In the genomic region with DNA sequence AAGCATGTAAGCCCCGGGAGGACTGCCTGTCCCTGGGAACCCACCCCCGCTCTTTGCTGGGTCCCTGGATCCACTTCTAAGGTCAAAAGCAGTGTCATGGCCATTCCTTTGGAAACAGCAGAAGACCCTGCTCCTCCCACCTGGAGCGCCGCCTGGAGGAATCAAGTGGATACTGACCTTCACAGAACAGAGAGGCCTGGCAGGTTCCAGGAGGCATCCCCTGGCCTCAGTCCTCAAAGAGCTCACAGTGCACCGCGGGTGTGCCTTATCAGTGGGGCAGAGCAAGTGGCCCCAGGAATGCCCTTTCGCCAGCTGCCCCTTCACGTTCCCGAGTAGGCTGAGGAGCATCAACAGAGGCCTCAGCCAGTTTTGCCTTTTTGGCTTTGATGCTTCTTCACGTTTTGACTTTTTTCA, we compare ENCODE assay signal across 11 cellular contexts. TPM values are rescaled to one million over a fixed set of nuclear protein-coding genes. Genes with fewer than 3 reads are reported as not detected.
A peak's percentile ranks its signal among the peaks of the same experiment; 100 is the strongest.
DNase-seq lines count a peak whose midpoint lies in the region; ATAC-seq, FAIRE-seq and TF ChIP-seq lines count a peak whose summit lies in the region.
"Had no signal": no experiment of that assay in that cellular context is flagged by ENCODE, and none has a peak within 500 bp of the region (broad histone marks: within the 10 kb centered on the region; RNA-seq: fewer than 3 reads in every experiment).

No MANE protein-coding gene starts in this region.

- no peaks in the 10 kb centered on the region for H3K79me2 ChIP-seq in H1 (ENCODE audit: control insufficient read depth in 1 of 2, insufficient read depth in 2 of 2, low read length in 2 of 2)
- no peaks in the 10 kb centered on the region for H3K79me2 ChIP-seq in smooth muscle cell (ENCODE audit: low read depth)

- H4K91ac ChIP-seq in H1 (replicated peaks; ENCODE audit: insufficient read length, low read length) = no peak overlapping the region

- peaks cover 41% of the 10 kb centered on the region for H3K27me3 Mint-ChIP-seq in stimulated activated memory B cell treated with anti-CD40 and anti-IgM and Interleukin-4, amounts not matched to agents 10 μg/mL and 1 μg/mL and 100 μg/mL, for 72 hours

- TF ChIP-seq POLR2A in H1 (IDR thresholded peaks at IDR 0.05; ENCODE audit: control extremely low read depth in 1 of 2, low read depth in 2 of 2, low read length in 2 of 2) = no peak

- H3K36me3 ChIP-seq in H1 (ENCODE audit: control insufficient read depth in 2 of 4, insufficient read depth in 4 of 4, low read length in 3 of 4) (0 out of 8 replicates have a peak, but pooled peaks cover 0 to 3% (median 0%) of the 10 kb centered on the region in 4 experiments), smooth muscle cell (ENCODE audit: low read depth) (no peaks in the 10 kb centered on the region)

- H4K5ac ChIP-seq in H1 (ENCODE audit: insufficient read length, low read depth, low read length) = no peak overlapping the region

- H2BK15ac ChIP-seq in H1 (ENCODE audit: low read length) = no peak overlapping the region

- no peaks in the 10 kb centered on the region for H3K9me3 ChIP-seq in H1 (ENCODE audit: insufficient read depth in 2 of 2, low read depth in 1 of 2, low read length in 1 of 2)
- H3K9me3 ChIP-seq in smooth muscle cell (replicated peaks; ENCODE audit: low read depth) = no peaks in the 10 kb centered on the region
- H3K9me3 ChIP-seq: psoas muscle had no signal

- no peak for TF ChIP-seq EP300 in H1 (IDR thresholded peaks at IDR 0.05; ENCODE audit: borderline replicate concordance in 1 of 2, low read depth in 2 of 2, low read length in 2 of 2)

- no peak overlapping the region for H3K14ac ChIP-seq in H1 (ENCODE audit: insufficient read length)

- H2BK5ac ChIP-seq in H1 (ENCODE audit: low read depth, low read length) = no peak overlapping the region

- ATAC-seq in GM19455 (IDR thresholded peaks at IDR 0.05; ENCODE audit: unreplicated experiment) = no peak
- ATAC-seq in stimulated activated memory B cell treated with anti-CD40 and anti-IgM and Interleukin-4, amounts not matched to agents 10 μg/mL and 1 μg/mL and 100 μg/mL, for 72 hours = no peak
- ATAC-seq: activated CD8-positive, alpha-beta memory T cell treated with anti-CD3 and anti-CD28 coated beads, Interleukin-2, amount 10 ng/mL, durations not matched to agents 7 days and 5 days; psoas muscle had no signal

- no peak overlapping the region; the same call in 1 of the 2 replicates for H2BK12ac ChIP-seq in H1 (ENCODE audit: low read depth, low read length)

- H3K4me2 ChIP-seq in H1 (ENCODE audit: insufficient read depth in 1 of 2, low read depth in 2 of 2, low read length in 2 of 2) (no peak overlapping the region), smooth muscle cell (no peak overlapping the region)

- peak; percentile 84 for FAIRE-seq in H1 (lab: Jason Lieb, UNC)

- H3F3A ChIP-seq in smooth muscle cell (ENCODE audit: low read depth) = peaks cover 6% of the 10 kb centered on the region

- H3K9me3 Mint-ChIP-seq in stimulated activated memory B cell treated with anti-CD40 and anti-IgM and Interleukin-4, amounts not matched to agents 10 μg/mL and 1 μg/mL and 100 μg/mL, for 72 hours = no peaks in the 10 kb centered on the region
- H3K9me3 Mint-ChIP-seq: dendritic cell treated with granulocyte-macrophage colony-stimulating factor and Interleukin-4, amounts not matched to agents 40 ng/mL and 50 ng/mL, for 4 days had no signal

- no peak overlapping the region for H3K18ac ChIP-seq in H1 (ENCODE audit: extremely low read depth, low read length)

- TF ChIP-seq CTCF in H1 (IDR thresholded peaks at IDR 0.05; ENCODE audit: control extremely low read depth in 1 of 3, insufficient read depth in 1 of 3, low read depth in 1 of 3, low read length in 3 of 3) (peak; percentile 77 to 93 (median 90)), smooth muscle cell (IDR thresholded peaks at IDR 0.05; ENCODE audit: borderline replicate concordance, insufficient read depth, poor library complexity, severe bottlenecking) (peak; percentile 34)

- H2AK5ac ChIP-seq in H1 (ENCODE audit: low read depth, low read length) = no peak overlapping the region

- H3K4me3 ChIP-seq in H1 (ENCODE audit: extremely low read depth in 1 of 4, insufficient read depth in 2 of 4, low read depth in 3 of 4, low read length in 4 of 4) (no peak overlapping the region), smooth muscle cell (no peak overlapping the region)
- H3K4me3 ChIP-seq: psoas muscle had no signal

- peaks cover 24% of the 10 kb centered on the region for H3K36me3 Mint-ChIP-seq in stimulated activated memory B cell treated with anti-CD40 and anti-IgM and Interleukin-4, amounts not matched to agents 10 μg/mL and 1 μg/mL and 100 μg/mL, for 72 hours
- H3K36me3 Mint-ChIP-seq: activated CD8-positive, alpha-beta memory T cell treated with anti-CD3 and anti-CD28 coated beads, Interleukin-2, amount 10 ng/mL, durations not matched to agents 7 days and 5 days had no signal

- peaks cover 0 to 5% (median 1%) of the 10 kb centered on the region in 4 experiments; a peak in 3 of 7 replicates for H3K4me1 ChIP-seq in H1 (replicated peaks in 1 of 4; ENCODE audit: control insufficient read depth in 3 of 4, insufficient read depth in 4 of 4, low read length in 3 of 4)
- peaks cover 7% of the 10 kb centered on the region for H3K4me1 ChIP-seq in smooth muscle cell (ENCODE audit: low read depth)

- H3K27me3 ChIP-seq in H1 (replicated peaks in 1 of 4; ENCODE audit: control insufficient read depth in 3 of 4, extremely low read depth in 1 of 4, insufficient read depth in 3 of 4, low read length in 3 of 4) = peaks cover 0 to 24% (median 18%) of the 10 kb centered on the region in 4 experiments; a peak in 6 of 7 replicates
- H3K27me3 ChIP-seq in smooth muscle cell (ENCODE audit: low read depth) = peaks cover 26% of the 10 kb centered on the region

- H3K79me1 ChIP-seq in H1 (ENCODE audit: low read depth, low read length) = no peaks in the 10 kb centered on the region

- no peak overlapping the region for H2BK120ac ChIP-seq in H1 (replicated peaks; ENCODE audit: low read depth, low read length)

- no peak overlapping the region for H3K27ac Mint-ChIP-seq in stimulated activated memory B cell treated with anti-CD40 and anti-IgM and Interleukin-4, amounts not matched to agents 10 μg/mL and 1 μg/mL and 100 μg/mL, for 72 hours
- H3K27ac Mint-ChIP-seq: activated CD8-positive, alpha-beta memory T cell treated with anti-CD3 and anti-CD28 coated beads, Interleukin-2, amount 10 ng/mL, durations not matched to agents 7 days and 5 days; dendritic cell treated with granulocyte-macrophage colony-stimulating factor and Interleukin-4, amounts not matched to agents 40 ng/mL and 50 ng/mL, for 4 days had no signal

- no peak overlapping the region for H3K9ac ChIP-seq in H1 (replicated peaks in 1 of 4; ENCODE audit: extremely low read depth in 1 of 4, low read depth in 3 of 4, low read length in 3 of 4)
- H3K9ac ChIP-seq in smooth muscle cell (ENCODE audit: low read depth) = no peak overlapping the region

- peak; percentile 68 to 83 for TF ChIP-seq RAD21 in H1 (IDR thresholded peaks at IDR 0.05 in 1 of 2, conservative IDR thresholded peaks at IDR 0.05 in 1 of 2; ENCODE audit: low read depth in 2 of 2, low read length in 2 of 2)

- peaks cover 16% of the 10 kb centered on the region for H3K4me1 Mint-ChIP-seq in stimulated activated memory B cell treated with anti-CD40 and anti-IgM and Interleukin-4, amounts not matched to agents 10 μg/mL and 1 μg/mL and 100 μg/mL, for 72 hours

- H2AFZ ChIP-seq in H1 (ENCODE audit: low read length) (no peak overlapping the region), smooth muscle cell (ENCODE audit: low read depth) (no peak overlapping the region)

- no peak overlapping the region for H3K27ac ChIP-seq in H1 (ENCODE audit: low read depth, low read length)
- H3K27ac ChIP-seq in smooth muscle cell (ENCODE audit: low read depth) = no peak overlapping the region
- H3K27ac ChIP-seq: psoas muscle had no signal

- DNase-seq in NCI-H526 (lab: John Stamatoyannopoulos, UW) (peak; percentile 23 to 59), NCI-H526 treated with DMSO at 0.1 percent for 48 hours (lab: John Stamatoyannopoulos, UW) (no peak), NCI-H510A (lab: John Stamatoyannopoulos, UW) (peak; percentile 46), H1 (ENCODE audit: low read depth in 1 of 2, low spot score in 2 of 2) (peak in 1 of 2 experiments; percentile 86), smooth muscle cell (lab: John Stamatoyannopoulos, UW; ENCODE audit: unreplicated experiment) (no peak)
- no peak for DNase-seq in activated CD4-positive, alpha-beta T cell treated with anti-CD3 and anti-CD28 coated beads, Interleukin-2, amount 50 U/mL, for 4 hours
- DNase-seq: activated CD8-positive, alpha-beta memory T cell treated with anti-CD3 and anti-CD28 coated beads, Interleukin-2, amount 10 ng/mL, durations not matched to agents 7 days and 5 days; psoas muscle had no signal

- no peak overlapping the region for H3K23ac ChIP-seq in H1 (ENCODE audit: insufficient read length)

- no peak overlapping the region for H3K56ac ChIP-seq in H1 (replicated peaks; ENCODE audit: insufficient read length, low read depth, low read length)

- no peak overlapping the region for H2BK20ac ChIP-seq in H1 (ENCODE audit: low read length)

- no peak overlapping the region for H3K4ac ChIP-seq in H1 (replicated peaks; ENCODE audit: insufficient read length, low read depth, low read length)

- CTCF ChIA-PET in H1 (lab: Charles Lee; ENCODE audit: partially characterized antibody) = interaction anchor here (0.6 to 10.5 kb wide), 32 partner anchors 9 to 357 kb away, joined by 3 to 158 read pairs (median 5); partner anchors contain the start of genes ITPA and SLC4A11

- H3K4me3 Mint-ChIP-seq in stimulated activated memory B cell treated with anti-CD40 and anti-IgM and Interleukin-4, amounts not matched to agents 10 μg/mL and 1 μg/mL and 100 μg/mL, for 72 hours = no peak overlapping the region
- H3K4me3 Mint-ChIP-seq: activated CD8-positive, alpha-beta memory T cell treated with anti-CD3 and anti-CD28 coated beads, Interleukin-2, amount 10 ng/mL, durations not matched to agents 7 days and 5 days; dendritic cell treated with granulocyte-macrophage colony-stimulating factor and Interleukin-4, amounts not matched to agents 40 ng/mL and 50 ng/mL, for 4 days had no signal

- WGBS in H1 (ENCODE audit: extremely low coverage in 1 of 2, insufficient coverage in 1 of 2, insufficient read length in 1 of 2, insufficient replicate concordance in 2 of 2, low coverage in 1 of 2, low lambda C conversion rate in 2 of 2, missing lambda C conversion rate in 1 of 2), 2 experiments = 23% methylated on average over 10 of the region's 10 CpGs; no CpG with 5 or more reads in 1 of the 2 experiments
- 41% methylated on average over 10 of the region's 10 CpGs for WGBS in smooth muscle cell (ENCODE audit: low lambda C conversion rate)

- POLR2A ChIA-PET in H1 (lab: Charles Lee; ENCODE audit: partially characterized antibody) = interaction anchor here (0.9 to 4.0 kb wide), 3 partner anchors 11 to 28 kb away, joined by 3 to 46 read pairs (median 19); partner anchors contain the start of gene SLC4A11

- H4K20me1 ChIP-seq in H1 (replicated peaks in 1 of 2; ENCODE audit: control insufficient read depth in 1 of 2, insufficient read depth in 2 of 2, low read length in 2 of 2) (peaks cover 0 to 3% of the 10 kb centered on the region in 2 experiments), smooth muscle cell (ENCODE audit: low read depth) (peaks cover 16% of the 10 kb centered on the region)

- no peak overlapping the region for H4K8ac ChIP-seq in H1 (ENCODE audit: extremely low read depth, insufficient read depth, low read length)

- peaks cover 4% of the 10 kb centered on the region; the same call in 1 of the 2 replicates for H3K23me2 ChIP-seq in H1 (ENCODE audit: low read depth, low read length)

RNA-seq across cellular contexts. Expression of gene SLC4A11, which starts 11.1 kb away (rescaled TPM):
- total RNA-seq in H1 (2021; fragmentation: NEBNext Ultra II Directional; extraction: Animal tissue kit (Norgen Biotek cat#: 25700)) = 29.1 and 32.3 TPM in 2 replicates
- 11.9 and 20.9 TPM in 2 replicates for polyA plus RNA-seq in H1 (2011; rRNA removed)
- polyA plus RNA-seq in H1 (2011; cell fraction: cytosol; rRNA removed) = 11.0 TPM
- 95.5 TPM for polyA plus RNA-seq in H1 (2011; cell fraction: nucleus; rRNA removed)
- 21.9 to 33.9 TPM (median 28.9 TPM) in 4 replicates for polyA plus RNA-seq in H1 (2012, experiment 1 of 2)
- polyA plus RNA-seq in H1 (2012, experiment 2 of 2) = 18.1 TPM
- 37.5 TPM for polyA plus RNA-seq in H1 (2013, experiment 1 of 2)
- 34.4 TPM for polyA plus RNA-seq in H1 (2013, experiment 2 of 2)
- 7.9 and 12.2 TPM in 2 replicates for polyA minus RNA-seq in H1 (2011; rRNA and poly(A)+ RNA removed)
- polyA minus RNA-seq in H1 (2011; cell fraction: cytosol; rRNA and poly(A)+ RNA removed) = 17.8 TPM
- 29.5 TPM for polyA minus RNA-seq in H1 (2011; cell fraction: nucleus; rRNA and poly(A)+ RNA removed)
- 0.27 and 0.45 TPM in 2 replicates for total RNA-seq in smooth muscle cell
- polyA plus RNA-seq in smooth muscle cell = 1.5 and 3.4 TPM in 2 replicates

RNA-seq across cellular contexts. Expression of gene ITPA, which starts 40.8 kb away (rescaled TPM):
- 80.9 and 94.0 TPM in 2 replicates for total RNA-seq in H1 (2021; fragmentation: NEBNext Ultra II Directional; extraction: Animal tissue kit (Norgen Biotek cat#: 25700))
- polyA plus RNA-seq in H1 (2011; rRNA removed) (88.2 and 90.3 TPM in 2 replicates), smooth muscle cell (51.6 and 55.8 TPM in 2 replicates)
- polyA plus RNA-seq in H1 (2011; cell fraction: cytosol; rRNA removed) = 76.8 TPM
- 68.8 TPM for polyA plus RNA-seq in H1 (2011; cell fraction: nucleus; rRNA removed)
- 78.5 to 95.4 TPM (median 90.5 TPM) in 4 replicates for polyA plus RNA-seq in H1 (2012, experiment 1 of 2)
- 85.8 TPM for polyA plus RNA-seq in H1 (2012, experiment 2 of 2)
- polyA plus RNA-seq in H1 (2013, experiment 1 of 2) = 73.6 TPM
- 72.9 TPM for polyA plus RNA-seq in H1 (2013, experiment 2 of 2)
- polyA minus RNA-seq in H1 (2011; rRNA and poly(A)+ RNA removed) = 14.7 and 15.6 TPM in 2 replicates
- polyA minus RNA-seq in H1 (2011; cell fraction: cytosol; rRNA and poly(A)+ RNA removed) = 22.7 TPM
- polyA minus RNA-seq in H1 (2011; cell fraction: nucleus; rRNA and poly(A)+ RNA removed) = 13.9 TPM
- total RNA-seq in smooth muscle cell = 18.9 and 20.4 TPM in 2 replicates

RNA-seq across cellular contexts. Expression of gene DDRGK1, which starts 45.6 kb away (rescaled TPM):
- 42.0 and 43.8 TPM in 2 replicates for total RNA-seq in H1 (2021; fragmentation: NEBNext Ultra II Directional; extraction: Animal tissue kit (Norgen Biotek cat#: 25700))
- polyA plus RNA-seq in H1 (2011; rRNA removed) (29.4 and 31.2 TPM in 2 replicates), smooth muscle cell (48.0 and 66.6 TPM in 2 replicates)
- 51.1 TPM for polyA plus RNA-seq in H1 (2011; cell fraction: cytosol; rRNA removed)
- polyA plus RNA-seq in H1 (2011; cell fraction: nucleus; rRNA removed) = 35.3 TPM
- polyA plus RNA-seq in H1 (2012, experiment 1 of 2) = 37.0 to 47.9 TPM (median 45.6 TPM) in 4 replicates
- polyA plus RNA-seq in H1 (2012, experiment 2 of 2) = 29.9 TPM
- polyA plus RNA-seq in H1 (2013, experiment 1 of 2) = 48.3 TPM
- polyA plus RNA-seq in H1 (2013, experiment 2 of 2) = 56.7 TPM
- polyA minus RNA-seq in H1 (2011; rRNA and poly(A)+ RNA removed) = 11.3 and 15.2 TPM in 2 replicates
- polyA minus RNA-seq in H1 (2011; cell fraction: cytosol; rRNA and poly(A)+ RNA removed) = 16.9 TPM
- polyA minus RNA-seq in H1 (2011; cell fraction: nucleus; rRNA and poly(A)+ RNA removed) = 12.4 TPM
- total RNA-seq in smooth muscle cell = 20.4 and 55.4 TPM in 2 replicates

Comparison
In these comparisons a context has a peak if more than half of its experiments do, and no peak if none do; other contexts are left out.
1. DNase-seq: peak in NCI-H526 (2 of 2) and NCI-H510A (single experiment); none in NCI-H526 treated with DMSO at 0.1 percent for 48 hours (single experiment), smooth muscle cell (single experiment) and activated CD4-positive, alpha-beta T cell treated with anti-CD3 and anti-CD28 coated beads, Interleukin-2, amount 50 U/mL, for 4 hours (0 of 2).
2. RNA of gene SLC4A11, which starts 11.1 kb away (total RNA-seq): 29.1 to 32.3 TPM in H1; 0.27 to 0.45 TPM in smooth muscle cell; every median in the first group is over 10 times any median in the second.